34 cellular contexts compared by ENCODE assay signal in genomic region chr19:45355910-45356309, GRCh38. TPM values are rescaled to one million over a fixed set of nuclear protein-coding genes. Genes with fewer than 3 reads are reported as not detected.
"Had no signal": no experiment of that assay in that cellular context is flagged by ENCODE, and none has a peak within 500 bp of the region (broad histone marks: within the 10 kb centered on the region; RNA-seq: fewer than 3 reads in every experiment).

No MANE protein-coding gene starts in this region.

- ATAC-seq: heart right ventricle; left cardiac atrium; left lung; mucosa of descending colon; natural killer cell treated with Interleukin-12 subunit alpha and Interleukin-12 subunit beta and Interleukin-15 and Interleukin-18, amount 100 ng/mL, for 72 hours; sciatic nerve; stimulated activated naive CD8-positive, alpha-beta T cell treated with anti-CD3 and anti-CD28 coated beads, Interleukin-15, amount 100 ng/mL, for 72 hours; upper lobe of right lung had no signal

- FAIRE-seq: endothelial cell of umbilical vein, islet of Langerhans had no signal

- H2AFZ ChIP-seq: parathyroid adenoma had no signal

- H3K4me1 ChIP-seq: esophagus squamous epithelium, heart right ventricle, left lung, parathyroid adenoma, suprapubic skin, transverse colon, upper lobe of right lung, uterus had no signal

- H3K36me3 ChIP-seq: transverse colon, uterus had no signal

- DNase-seq: dermis blood vessel endothelial cell; effector memory CD4-positive, alpha-beta T cell; esophagus squamous epithelium; foreskin melanocyte; glutamatergic neuron; heart right ventricle; hippocampal formation; left cardiac atrium; left lung; mesenchymal stem cell; mucosa of descending colon; naive B cell; stimulated activated CD4-positive, alpha-beta T cell treated with anti-CD3 and anti-CD28 coated beads, Interleukin-12 subunit alpha, Interleukin-12 subunit beta, amount 100 ng/mL, for 4 hours; stimulated activated CD4-positive, alpha-beta T cell treated with anti-CD3 and anti-CD28 coated beads, Interleukin-1b, Interleukin-23, amount 100 ng/mL, for 48 hours; stimulated activated CD4-positive, alpha-beta T cell treated with anti-CD3 and anti-CD28 coated beads, Interleukin-4, amount 100 ng/mL, for 1 hour; stimulated activated CD8-positive, alpha-beta memory T cell treated with anti-CD3 and anti-CD28 coated beads, Interleukin-4, amount 100 ng/mL, for 48 hours; stimulated activated naive CD4-positive, alpha-beta T cell; stimulated activated naive CD8-positive, alpha-beta T cell treated with anti-CD3 and anti-CD28 coated beads, Interleukin-15, amount 100 ng/mL, for 72 hours; transverse colon; upper lobe of right lung; uterus had no signal

- H3K4me2 ChIP-seq: smooth muscle cell had no signal

- H3K27me3 ChIP-seq: esophagus squamous epithelium, heart right ventricle, left lung, neutrophil, suprapubic skin, transverse colon, upper lobe of right lung, uterus had no signal

- H3K79me2 ChIP-seq: parathyroid adenoma had no signal

- H3K9me3 ChIP-seq: esophagus squamous epithelium, heart right ventricle, left lung, mucosa of descending colon, neutrophil, suprapubic skin, transverse colon, upper lobe of right lung, uterus had no signal

- H3K27ac ChIP-seq: esophagus squamous epithelium, heart right ventricle, left lung, neutrophil, parathyroid adenoma, suprapubic skin, transverse colon, upper lobe of right lung, uterus had no signal

- H3K4me3 ChIP-seq: esophagus squamous epithelium, heart right ventricle, left lung, mucosa of descending colon, smooth muscle cell, suprapubic skin, transverse colon, upper lobe of right lung, uterus had no signal

RNA-seq across cellular contexts. Expression of gene KLC3, which starts 15.4 kb away (rescaled TPM):
- total RNA-seq: endothelial cell of umbilical vein; mucosa of descending colon; natural killer cell treated with Interleukin-12 subunit alpha and Interleukin-12 subunit beta and Interleukin-15 and Interleukin-18, amount 100 ng/mL, for 72 hours; neural crest cell; sciatic nerve; transverse colon had no signal

RNA-seq across cellular contexts. Expression of gene CKM, which starts 33.2 kb away (rescaled TPM):
- total RNA-seq: dermis blood vessel endothelial cell, endothelial cell of umbilical vein, esophagus squamous epithelium, kidney epithelial cell, mesothelial cell of epicardium, neural crest cell, omental fat pad, progenitor cell of endocrine pancreas, sciatic nerve, smooth muscle cell, suprapubic skin had no signal
